Comparison of ENCODE assay signal across 1 cellular context in the genomic region with DNA sequence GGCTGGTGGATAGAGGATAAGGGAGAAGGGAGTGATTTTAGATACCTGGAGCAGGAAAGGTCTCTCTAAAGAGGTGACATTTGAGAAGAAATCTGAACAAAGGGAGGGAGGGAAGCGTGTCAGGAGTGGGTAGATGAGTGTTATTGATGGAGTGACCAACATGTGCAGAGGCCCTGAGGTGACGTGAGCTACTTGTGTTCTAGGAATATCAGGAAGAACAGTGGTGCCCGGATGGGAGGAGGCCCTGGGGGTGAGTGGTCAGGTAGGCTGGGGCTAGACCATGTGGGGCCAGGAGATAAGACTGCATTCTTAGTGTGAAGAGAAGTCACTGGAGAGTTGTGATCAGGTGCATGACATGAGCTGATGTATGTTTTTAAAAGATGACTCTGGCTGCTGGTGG.
A peak's percentile ranks its signal among the peaks of the same experiment; 100 is the strongest.
TF ChIP-seq lines count a peak whose summit lies in the region.

No MANE protein-coding gene starts in this region.

TF ChIP-seq in K562, 482 proteins besides CTCF, POLR2A, EP300 and RAD21 (continued from another document and continues in another):
- TF ChIP-seq, protein P1, sequence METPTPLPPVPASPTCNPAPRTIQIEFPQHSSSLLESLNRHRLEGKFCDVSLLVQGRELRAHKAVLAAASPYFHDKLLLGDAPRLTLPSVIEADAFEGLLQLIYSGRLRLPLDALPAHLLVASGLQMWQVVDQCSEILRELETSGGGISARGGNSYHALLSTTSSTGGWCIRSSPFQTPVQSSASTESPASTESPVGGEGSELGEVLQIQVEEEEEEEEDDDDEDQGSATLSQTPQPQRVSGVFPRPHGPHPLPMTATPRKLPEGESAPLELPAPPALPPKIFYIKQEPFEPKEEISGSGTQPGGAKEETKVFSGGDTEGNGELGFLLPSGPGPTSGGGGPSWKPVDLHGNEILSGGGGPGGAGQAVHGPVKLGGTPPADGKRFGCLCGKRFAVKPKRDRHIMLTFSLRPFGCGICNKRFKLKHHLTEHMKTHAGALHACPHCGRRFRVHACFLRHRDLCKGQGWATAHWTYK (CRISPR knock-in tag; IDR thresholded peaks at IDR 0.05): no peak
- TF ChIP-seq KDM4B (IDR thresholded peaks at IDR 0.05; ENCODE audit: borderline replicate concordance in 2 of 2, low read depth in 1 of 2) (no peak), NFATC3 (IDR thresholded peaks at IDR 0.05) (no peak), TAF9B (IDR thresholded peaks at IDR 0.05; ENCODE audit: partially characterized antibody) (no peak), GTF2F1 (IDR thresholded peaks at IDR 0.05; ENCODE audit: low read depth, low read length) (no peak), ZNF561 (CRISPR knock-in tag; conservative IDR thresholded peaks at IDR 0.05) (no peak), NFXL1 (CRISPR knock-in tag; IDR thresholded peaks at IDR 0.05) (no peak), MAFF (IDR thresholded peaks at IDR 0.05; ENCODE audit: low read length) (no peak), SNIP1 (IDR thresholded peaks at IDR 0.05; ENCODE audit: low read depth) (no peak), ZZZ3 (IDR thresholded peaks at IDR 0.05) (no peak), NCOA1 (IDR thresholded peaks at IDR 0.05; ENCODE audit: low read depth) (peak; percentile 65; the same call in 1 of the 2 replicates), NR2F6 (CRISPR knock-in tag; IDR thresholded peaks at IDR 0.05) (no peak), POLR3A (IDR thresholded peaks at IDR 0.05; ENCODE audit: borderline replicate concordance, extremely low read depth, insufficient read depth, insufficient read length) (no peak), ELF1 (tag; IDR thresholded peaks at IDR 0.05) (0 out of 2 replicates have a peak, but pooled peaks have one; percentile 24), BCL6 (CRISPR knock-in tag; IDR thresholded peaks at IDR 0.05) (no peak), EP400 (IDR thresholded peaks at IDR 0.05) (no peak), HDAC3 (IDR thresholded peaks at IDR 0.05; ENCODE audit: borderline replicate concordance, partially characterized antibody) (no peak), BHLHE40 (IDR thresholded peaks at IDR 0.05; ENCODE audit: low read length) (peak; percentile 81), SMAD4 (CRISPR knock-in tag; conservative IDR thresholded peaks at IDR 0.05) (peak; percentile 65; the same call in 1 of the 2 replicates), NR3C1 (CRISPR knock-in tag; IDR thresholded peaks at IDR 0.05) (no peak), ZNF224 (CRISPR knock-in tag; IDR thresholded peaks at IDR 0.05) (no peak), IRF2 (CRISPR knock-in tag; IDR thresholded peaks at IDR 0.05) (no peak), PCBP2 (IDR thresholded peaks at IDR 0.05; ENCODE audit: low read depth, low read length, poor library complexity, severe bottlenecking) (no peak), ZNF253 (CRISPR knock-in tag; conservative IDR thresholded peaks at IDR 0.05) (no peak), NFIC (IDR thresholded peaks at IDR 0.05) (peak; percentile 61), PYGO2 (tag; IDR thresholded peaks at IDR 0.05) (no peak), GTF2E2 (tag; IDR thresholded peaks at IDR 0.05) (no peak), ZNF217 (CRISPR knock-in tag; IDR thresholded peaks at IDR 0.05) (no peak), ATF1 (CRISPR knock-in tag; IDR thresholded peaks at IDR 0.05) (no peak), ATF1 (tag; IDR thresholded peaks at IDR 0.05) (peak; percentile 43; the same call in 1 of the 2 replicates), BRD4 (IDR thresholded peaks at IDR 0.05) (no peak), GABPA (tag; conservative IDR thresholded peaks at IDR 0.05; ENCODE audit: low read depth) (peak; percentile 32; the same call in 1 of the 2 replicates), SMARCA5 (IDR thresholded peaks at IDR 0.05) (no peak), CSDE1 (IDR thresholded peaks at IDR 0.05) (no peak), ZBTB1 (CRISPR knock-in tag; IDR thresholded peaks at IDR 0.05; ENCODE audit: borderline replicate concordance, low read depth) (no peak), SIX5 (IDR thresholded peaks at IDR 0.05; ENCODE audit: borderline replicate concordance in 1 of 2, insufficient read depth in 1 of 2, low read depth in 1 of 2, low read length in 2 of 2) (no peak), SIN3B (IDR thresholded peaks at IDR 0.05; ENCODE audit: low read depth) (no peak), NR2C1 (IDR thresholded peaks at IDR 0.05) (no peak), NR2C1 (tag; IDR thresholded peaks at IDR 0.05) (no peak), SMARCE1 (IDR thresholded peaks at IDR 0.05) (peak; percentile 76), ZKSCAN1 (IDR thresholded peaks at IDR 0.05; ENCODE audit: low read depth, low read length) (no peak), HMG20B (CRISPR knock-in tag; IDR thresholded peaks at IDR 0.05) (no peak), MCM5 (IDR thresholded peaks at IDR 0.05; ENCODE audit: low read depth) (no peak), MAZ (CRISPR knock-in tag; conservative IDR thresholded peaks at IDR 0.05 in 1 of 2, IDR thresholded peaks at IDR 0.05 in 1 of 2) (peak; percentile 74 to 77; a peak in 3 of 4 replicates), FOXA1 (IDR thresholded peaks at IDR 0.05; ENCODE audit: borderline replicate concordance) (no peak), E2F3 (CRISPR knock-in tag; IDR thresholded peaks at IDR 0.05) (no peak), NEUROD1 (IDR thresholded peaks at IDR 0.05; ENCODE audit: borderline replicate concordance, low read depth, low read length, partially characterized antibody) (no peak), ZNF133 (CRISPR knock-in tag; IDR thresholded peaks at IDR 0.05) (no peak), RBBP5 (IDR thresholded peaks at IDR 0.05; ENCODE audit: borderline replicate concordance, insufficient read depth, low read length, poor library complexity, severe bottlenecking) (no peak)
- TF ChIP-seq, protein P2, sequence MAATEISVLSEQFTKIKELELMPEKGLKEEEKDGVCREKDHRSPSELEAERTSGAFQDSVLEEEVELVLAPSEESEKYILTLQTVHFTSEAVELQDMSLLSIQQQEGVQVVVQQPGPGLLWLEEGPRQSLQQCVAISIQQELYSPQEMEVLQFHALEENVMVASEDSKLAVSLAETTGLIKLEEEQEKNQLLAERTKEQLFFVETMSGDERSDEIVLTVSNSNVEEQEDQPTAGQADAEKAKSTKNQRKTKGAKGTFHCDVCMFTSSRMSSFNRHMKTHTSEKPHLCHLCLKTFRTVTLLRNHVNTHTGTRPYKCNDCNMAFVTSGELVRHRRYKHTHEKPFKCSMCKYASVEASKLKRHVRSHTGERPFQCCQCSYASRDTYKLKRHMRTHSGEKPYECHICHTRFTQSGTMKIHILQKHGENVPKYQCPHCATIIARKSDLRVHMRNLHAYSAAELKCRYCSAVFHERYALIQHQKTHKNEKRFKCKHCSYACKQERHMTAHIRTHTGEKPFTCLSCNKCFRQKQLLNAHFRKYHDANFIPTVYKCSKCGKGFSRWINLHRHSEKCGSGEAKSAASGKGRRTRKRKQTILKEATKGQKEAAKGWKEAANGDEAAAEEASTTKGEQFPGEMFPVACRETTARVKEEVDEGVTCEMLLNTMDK (IDR thresholded peaks at IDR 0.05; ENCODE audit: borderline replicate concordance, insufficient read depth, low read depth, low read length, poor library complexity, severe bottlenecking): no peak
- TF ChIP-seq, protein P3, sequence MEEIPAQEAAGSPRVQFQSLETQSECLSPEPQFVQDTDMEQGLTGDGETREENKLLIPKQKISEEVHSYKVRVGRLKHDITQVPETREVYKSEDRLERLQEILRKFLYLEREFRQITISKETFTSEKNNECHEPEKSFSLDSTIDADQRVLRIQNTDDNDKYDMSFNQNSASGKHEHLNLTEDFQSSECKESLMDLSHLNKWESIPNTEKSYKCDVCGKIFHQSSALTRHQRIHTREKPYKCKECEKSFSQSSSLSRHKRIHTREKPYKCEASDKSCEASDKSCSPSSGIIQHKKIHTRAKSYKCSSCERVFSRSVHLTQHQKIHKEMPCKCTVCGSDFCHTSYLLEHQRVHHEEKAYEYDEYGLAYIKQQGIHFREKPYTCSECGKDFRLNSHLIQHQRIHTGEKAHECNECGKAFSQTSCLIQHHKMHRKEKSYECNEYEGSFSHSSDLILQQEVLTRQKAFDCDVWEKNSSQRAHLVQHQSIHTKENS (CRISPR knock-in tag; IDR thresholded peaks at IDR 0.05): no peak
- TF ChIP-seq, protein P4, sequence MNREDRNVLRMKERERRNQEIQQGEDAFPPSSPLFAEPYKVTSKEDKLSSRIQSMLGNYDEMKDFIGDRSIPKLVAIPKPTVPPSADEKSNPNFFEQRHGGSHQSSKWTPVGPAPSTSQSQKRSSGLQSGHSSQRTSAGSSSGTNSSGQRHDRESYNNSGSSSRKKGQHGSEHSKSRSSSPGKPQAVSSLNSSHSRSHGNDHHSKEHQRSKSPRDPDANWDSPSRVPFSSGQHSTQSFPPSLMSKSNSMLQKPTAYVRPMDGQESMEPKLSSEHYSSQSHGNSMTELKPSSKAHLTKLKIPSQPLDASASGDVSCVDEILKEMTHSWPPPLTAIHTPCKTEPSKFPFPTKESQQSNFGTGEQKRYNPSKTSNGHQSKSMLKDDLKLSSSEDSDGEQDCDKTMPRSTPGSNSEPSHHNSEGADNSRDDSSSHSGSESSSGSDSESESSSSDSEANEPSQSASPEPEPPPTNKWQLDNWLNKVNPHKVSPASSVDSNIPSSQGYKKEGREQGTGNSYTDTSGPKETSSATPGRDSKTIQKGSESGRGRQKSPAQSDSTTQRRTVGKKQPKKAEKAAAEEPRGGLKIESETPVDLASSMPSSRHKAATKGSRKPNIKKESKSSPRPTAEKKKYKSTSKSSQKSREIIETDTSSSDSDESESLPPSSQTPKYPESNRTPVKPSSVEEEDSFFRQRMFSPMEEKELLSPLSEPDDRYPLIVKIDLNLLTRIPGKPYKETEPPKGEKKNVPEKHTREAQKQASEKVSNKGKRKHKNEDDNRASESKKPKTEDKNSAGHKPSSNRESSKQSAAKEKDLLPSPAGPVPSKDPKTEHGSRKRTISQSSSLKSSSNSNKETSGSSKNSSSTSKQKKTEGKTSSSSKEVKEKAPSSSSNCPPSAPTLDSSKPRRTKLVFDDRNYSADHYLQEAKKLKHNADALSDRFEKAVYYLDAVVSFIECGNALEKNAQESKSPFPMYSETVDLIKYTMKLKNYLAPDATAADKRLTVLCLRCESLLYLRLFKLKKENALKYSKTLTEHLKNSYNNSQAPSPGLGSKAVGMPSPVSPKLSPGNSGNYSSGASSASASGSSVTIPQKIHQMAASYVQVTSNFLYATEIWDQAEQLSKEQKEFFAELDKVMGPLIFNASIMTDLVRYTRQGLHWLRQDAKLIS (CRISPR knock-in tag; IDR thresholded peaks at IDR 0.05): no peak
- TF ChIP-seq, protein P5, sequence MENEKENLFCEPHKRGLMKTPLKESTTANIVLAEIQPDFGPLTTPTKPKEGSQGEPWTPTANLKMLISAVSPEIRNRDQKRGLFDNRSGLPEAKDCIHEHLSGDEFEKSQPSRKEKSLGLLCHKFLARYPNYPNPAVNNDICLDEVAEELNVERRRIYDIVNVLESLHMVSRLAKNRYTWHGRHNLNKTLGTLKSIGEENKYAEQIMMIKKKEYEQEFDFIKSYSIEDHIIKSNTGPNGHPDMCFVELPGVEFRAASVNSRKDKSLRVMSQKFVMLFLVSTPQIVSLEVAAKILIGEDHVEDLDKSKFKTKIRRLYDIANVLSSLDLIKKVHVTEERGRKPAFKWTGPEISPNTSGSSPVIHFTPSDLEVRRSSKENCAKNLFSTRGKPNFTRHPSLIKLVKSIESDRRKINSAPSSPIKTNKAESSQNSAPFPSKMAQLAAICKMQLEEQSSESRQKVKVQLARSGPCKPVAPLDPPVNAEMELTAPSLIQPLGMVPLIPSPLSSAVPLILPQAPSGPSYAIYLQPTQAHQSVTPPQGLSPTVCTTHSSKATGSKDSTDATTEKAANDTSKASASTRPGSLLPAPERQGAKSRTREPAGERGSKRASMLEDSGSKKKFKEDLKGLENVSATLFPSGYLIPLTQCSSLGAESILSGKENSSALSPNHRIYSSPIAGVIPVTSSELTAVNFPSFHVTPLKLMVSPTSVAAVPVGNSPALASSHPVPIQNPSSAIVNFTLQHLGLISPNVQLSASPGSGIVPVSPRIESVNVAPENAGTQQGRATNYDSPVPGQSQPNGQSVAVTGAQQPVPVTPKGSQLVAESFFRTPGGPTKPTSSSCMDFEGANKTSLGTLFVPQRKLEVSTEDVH (IDR thresholded peaks at IDR 0.05; ENCODE audit: low read depth, partially characterized antibody): no peak
- TF ChIP-seq, protein P6, sequence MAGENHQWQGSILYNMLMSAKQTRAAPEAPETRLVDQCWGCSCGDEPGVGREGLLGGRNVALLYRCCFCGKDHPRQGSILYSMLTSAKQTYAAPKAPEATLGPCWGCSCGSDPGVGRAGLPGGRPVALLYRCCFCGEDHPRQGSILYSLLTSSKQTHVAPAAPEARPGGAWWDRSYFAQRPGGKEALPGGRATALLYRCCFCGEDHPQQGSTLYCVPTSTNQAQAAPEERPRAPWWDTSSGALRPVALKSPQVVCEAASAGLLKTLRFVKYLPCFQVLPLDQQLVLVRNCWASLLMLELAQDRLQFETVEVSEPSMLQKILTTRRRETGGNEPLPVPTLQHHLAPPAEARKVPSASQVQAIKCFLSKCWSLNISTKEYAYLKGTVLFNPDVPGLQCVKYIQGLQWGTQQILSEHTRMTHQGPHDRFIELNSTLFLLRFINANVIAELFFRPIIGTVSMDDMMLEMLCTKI (IDR thresholded peaks at IDR 0.05; ENCODE audit: partially characterized antibody): no peak
- TF ChIP-seq, protein P7, sequence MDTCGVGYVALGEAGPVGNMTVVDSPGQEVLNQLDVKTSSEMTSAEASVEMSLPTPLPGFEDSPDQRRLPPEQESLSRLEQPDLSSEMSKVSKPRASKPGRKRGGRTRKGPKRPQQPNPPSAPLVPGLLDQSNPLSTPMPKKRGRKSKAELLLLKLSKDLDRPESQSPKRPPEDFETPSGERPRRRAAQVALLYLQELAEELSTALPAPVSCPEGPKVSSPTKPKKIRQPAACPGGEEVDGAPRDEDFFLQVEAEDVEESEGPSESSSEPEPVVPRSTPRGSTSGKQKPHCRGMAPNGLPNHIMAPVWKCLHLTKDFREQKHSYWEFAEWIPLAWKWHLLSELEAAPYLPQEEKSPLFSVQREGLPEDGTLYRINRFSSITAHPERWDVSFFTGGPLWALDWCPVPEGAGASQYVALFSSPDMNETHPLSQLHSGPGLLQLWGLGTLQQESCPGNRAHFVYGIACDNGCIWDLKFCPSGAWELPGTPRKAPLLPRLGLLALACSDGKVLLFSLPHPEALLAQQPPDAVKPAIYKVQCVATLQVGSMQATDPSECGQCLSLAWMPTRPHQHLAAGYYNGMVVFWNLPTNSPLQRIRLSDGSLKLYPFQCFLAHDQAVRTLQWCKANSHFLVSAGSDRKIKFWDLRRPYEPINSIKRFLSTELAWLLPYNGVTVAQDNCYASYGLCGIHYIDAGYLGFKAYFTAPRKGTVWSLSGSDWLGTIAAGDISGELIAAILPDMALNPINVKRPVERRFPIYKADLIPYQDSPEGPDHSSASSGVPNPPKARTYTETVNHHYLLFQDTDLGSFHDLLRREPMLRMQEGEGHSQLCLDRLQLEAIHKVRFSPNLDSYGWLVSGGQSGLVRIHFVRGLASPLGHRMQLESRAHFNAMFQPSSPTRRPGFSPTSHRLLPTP (IDR thresholded peaks at IDR 0.05; ENCODE audit: borderline replicate concordance, extremely low read depth, insufficient read length): no peak
